ENCODE assay signal across 1 cellular context in the genomic region with DNA sequence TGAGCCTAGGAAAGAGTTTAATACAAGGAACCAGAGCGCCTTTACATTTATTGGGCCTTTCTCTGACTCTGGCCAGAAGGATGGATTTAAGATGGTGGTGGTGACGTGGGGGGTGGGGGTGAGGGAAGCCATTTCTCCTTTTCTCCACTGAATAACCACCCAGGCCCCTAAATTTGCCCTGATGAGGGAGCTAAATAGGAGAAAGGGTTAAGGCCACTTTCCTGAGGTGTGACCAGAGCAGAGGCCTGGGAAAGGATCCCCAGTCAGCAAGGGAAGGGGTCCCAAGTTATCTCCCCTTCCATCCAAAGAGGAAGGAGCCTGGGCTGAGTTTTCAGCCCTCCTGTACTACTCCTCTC.
A peak's percentile ranks its signal among the peaks of the same experiment; 100 is the strongest.
TF ChIP-seq lines count a peak whose summit lies in the region.

No MANE protein-coding gene starts in this region.

TF ChIP-seq in K562, 482 proteins besides CTCF, POLR2A, EP300 and RAD21 (continued from another document):
- TF ChIP-seq YY1 (IDR thresholded peaks at IDR 0.05; ENCODE audit: borderline replicate concordance in 1 of 3, control insufficient read depth in 1 of 3, extremely low read depth in 1 of 3, insufficient read depth in 3 of 3, insufficient read length in 1 of 3, insufficient replicate concordance in 2 of 3, low read depth in 1 of 3, low read length in 2 of 3) (peak in 2 of 3 experiments; percentile 25 to 88), FOS (IDR thresholded peaks at IDR 0.05; ENCODE audit: extremely low read depth, insufficient read length) (no peak), ETV6 (IDR thresholded peaks at IDR 0.05; ENCODE audit: borderline replicate concordance in 1 of 2, low read depth in 2 of 2, low read length in 1 of 2) (no peak), ETV6 (CRISPR knock-in tag; IDR thresholded peaks at IDR 0.05; ENCODE audit: borderline replicate concordance) (no peak), SPI1 (IDR thresholded peaks at IDR 0.05; ENCODE audit: borderline replicate concordance, low read depth, low read length) (peak; percentile 27; the same call in 1 of the 2 replicates), ZNF57 (CRISPR knock-in tag; IDR thresholded peaks at IDR 0.05) (no peak), PHF8 (IDR thresholded peaks at IDR 0.05; ENCODE audit: borderline replicate concordance, low read length) (no peak), SRF (CRISPR knock-in tag; IDR thresholded peaks at IDR 0.05) (no peak), GABPB2 (CRISPR knock-in tag; conservative IDR thresholded peaks at IDR 0.05) (no peak), PHB2 (IDR thresholded peaks at IDR 0.05; ENCODE audit: low read depth) (no peak)
- TF ChIP-seq, protein P1, sequence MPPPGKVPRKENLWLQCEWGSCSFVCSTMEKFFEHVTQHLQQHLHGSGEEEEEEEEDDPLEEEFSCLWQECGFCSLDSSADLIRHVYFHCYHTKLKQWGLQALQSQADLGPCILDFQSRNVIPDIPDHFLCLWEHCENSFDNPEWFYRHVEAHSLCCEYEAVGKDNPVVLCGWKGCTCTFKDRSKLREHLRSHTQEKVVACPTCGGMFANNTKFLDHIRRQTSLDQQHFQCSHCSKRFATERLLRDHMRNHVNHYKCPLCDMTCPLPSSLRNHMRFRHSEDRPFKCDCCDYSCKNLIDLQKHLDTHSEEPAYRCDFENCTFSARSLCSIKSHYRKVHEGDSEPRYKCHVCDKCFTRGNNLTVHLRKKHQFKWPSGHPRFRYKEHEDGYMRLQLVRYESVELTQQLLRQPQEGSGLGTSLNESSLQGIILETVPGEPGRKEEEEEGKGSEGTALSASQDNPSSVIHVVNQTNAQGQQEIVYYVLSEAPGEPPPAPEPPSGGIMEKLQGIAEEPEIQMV (tag; conservative IDR thresholded peaks at IDR 0.05; ENCODE audit: low read depth), result no peak
- TF ChIP-seq, protein P2, sequence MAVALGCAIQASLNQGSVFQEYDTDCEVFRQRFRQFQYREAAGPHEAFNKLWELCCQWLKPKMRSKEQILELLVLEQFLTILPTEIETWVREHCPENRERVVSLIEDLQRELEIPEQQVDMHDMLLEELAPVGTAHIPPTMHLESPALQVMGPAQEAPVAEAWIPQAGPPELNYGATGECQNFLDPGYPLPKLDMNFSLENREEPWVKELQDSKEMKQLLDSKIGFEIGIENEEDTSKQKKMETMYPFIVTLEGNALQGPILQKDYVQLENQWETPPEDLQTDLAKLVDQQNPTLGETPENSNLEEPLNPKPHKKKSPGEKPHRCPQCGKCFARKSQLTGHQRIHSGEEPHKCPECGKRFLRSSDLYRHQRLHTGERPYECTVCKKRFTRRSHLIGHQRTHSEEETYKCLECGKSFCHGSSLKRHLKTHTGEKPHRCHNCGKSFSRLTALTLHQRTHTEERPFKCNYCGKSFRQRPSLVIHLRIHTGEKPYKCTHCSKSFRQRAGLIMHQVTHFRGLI (CRISPR knock-in tag; IDR thresholded peaks at IDR 0.05), result no peak
